In genomic region chr9:132418743-132419363, GRCh38 we compare ENCODE assay signal across 25 cellular contexts. TPM values are rescaled to one million over a fixed set of nuclear protein-coding genes. Genes with fewer than 3 reads are reported as not detected.
"Had no signal": no experiment of that assay in that cellular context is flagged by ENCODE, and none has a peak within 500 bp of the region (broad histone marks: within the 10 kb centered on the region; RNA-seq: fewer than 3 reads in every experiment).

No MANE protein-coding gene starts in this region.

- H3K36me3 ChIP-seq: gastrocnemius medialis, lower lobe of right lung, neutrophil, pancreas, stomach, thyroid gland, upper lobe of left lung had no signal

- H3K4me3 ChIP-seq: dorsolateral prefrontal cortex, gastrocnemius medialis, lower lobe of right lung, pancreas, smooth muscle cell, stomach, thyroid gland, upper lobe of left lung had no signal

- H3K27me3 ChIP-seq: thyroid gland had no signal

- H3K9me3 ChIP-seq: gastrocnemius medialis, lower lobe of right lung, neutrophil, pancreas, stomach, thyroid gland, upper lobe of left lung had no signal

- ATAC-seq: esophagus mucosa; gastrocnemius medialis; left ventricle myocardium superior; lower lobe of right lung; naive thymus-derived CD8-positive, alpha-beta T cell; pancreas; sciatic nerve; stimulated activated effector memory CD8-positive, alpha-beta T cell treated with anti-CD3 and anti-CD28 coated beads, Interleukin-12 subunit alpha, Interleukin-12 subunit beta, amount 100 ng/mL, for 72 hours had no signal

- H3K27ac ChIP-seq: dorsolateral prefrontal cortex, epithelial cell of prostate, gastrocnemius medialis, lower lobe of right lung, neutrophil, pancreas, stomach, thyroid gland, upper lobe of left lung had no signal

- H3K4me1 ChIP-seq: gastrocnemius medialis, lower lobe of right lung, pancreas, stomach, thyroid gland, upper lobe of left lung had no signal

- DNase-seq: dorsolateral prefrontal cortex; effector CD8-positive, alpha-beta T cell; endodermal cell; foreskin fibroblast; gastrocnemius medialis; head of caudate nucleus; left ventricle myocardium superior; lower lobe of right lung; naive thymus-derived CD8-positive, alpha-beta T cell; nephron progenitor cell; pancreas; stimulated activated CD4-positive, alpha-beta T cell treated with anti-CD3 and anti-CD28 coated beads, Interleukin-12 subunit alpha, Interleukin-12 subunit beta, amount 100 ng/mL, for 4 hours; stimulated activated CD4-positive, alpha-beta T cell treated with anti-CD3 and anti-CD28 coated beads, Interleukin-1b, Interleukin-23, amount 100 ng/mL, for 48 hours; stimulated activated CD4-positive, alpha-beta T cell treated with anti-CD3 and anti-CD28 coated beads, Interleukin-4, amount 100 ng/mL, for 1 hour; stimulated activated naive CD4-positive, alpha-beta T cell treated with Interleukin-2 at 50 U/mL for 16 hours; stomach; thyroid gland; upper lobe of left lung had no signal

RNA-seq across cellular contexts. Expression of gene CFAP77, which starts 8.8 kb away (rescaled TPM):
- polyA plus RNA-seq: keratinocyte; naive thymus-derived CD8-positive, alpha-beta T cell; pancreas; stomach had no signal
